7 cellular contexts compared by ENCODE assay signal in the genomic region with DNA sequence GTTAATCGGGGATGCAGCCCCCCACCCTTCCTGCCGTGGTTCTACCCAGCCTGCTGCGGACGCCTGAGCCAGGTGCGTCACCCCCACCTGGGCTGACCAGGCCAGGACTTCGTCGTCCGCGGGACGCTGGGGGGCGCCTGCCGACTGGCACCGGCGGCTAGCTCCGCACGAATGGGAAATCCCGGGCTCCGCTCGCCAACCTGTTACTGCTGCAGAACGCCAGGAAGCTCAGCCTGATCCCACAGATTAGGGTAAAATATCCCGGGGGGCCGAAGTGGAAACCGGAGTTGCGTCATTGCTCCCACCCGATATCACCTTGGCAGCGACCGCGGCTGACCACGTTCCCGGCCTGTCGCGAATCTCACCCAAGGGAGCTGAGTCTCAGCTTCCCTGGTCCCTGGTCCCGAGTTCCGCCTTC. TPM values are rescaled to one million over a fixed set of nuclear protein-coding genes. Genes with fewer than 3 reads are reported as not detected.
A peak's percentile ranks its signal among the peaks of the same experiment; 100 is the strongest.
DNase-seq lines count a peak whose midpoint lies in the region; ATAC-seq and TF ChIP-seq lines count a peak whose summit lies in the region.

No MANE protein-coding gene starts in this region.

- peak; percentile 19 for ATAC-seq in GM21576 (IDR thresholded peaks at IDR 0.05; ENCODE audit: unreplicated experiment)
- peak; percentile 84 for ATAC-seq in body of pancreas
- ATAC-seq in stimulated activated naive CD8-positive, alpha-beta T cell treated with anti-CD3 and anti-CD28 coated beads, Interleukin-15, amount 100 ng/mL, for 72 hours = peak; percentile 35

- TF ChIP-seq POLR2A in body of pancreas (IDR thresholded peaks at IDR 0.05) = no peak

- intact Hi-C loops in body of pancreas (cut with DNase I) = no loop called here

- H3K4me1 Mint-ChIP-seq in stimulated activated naive CD8-positive, alpha-beta T cell treated with anti-CD3 and anti-CD28 coated beads, Interleukin-15, amount 100 ng/mL, for 72 hours = peaks cover 45% of the 10 kb centered on the region

- DNase-seq in NCI-H1092 treated with DMSO at 0.1 percent for 48 hours (lab: John Stamatoyannopoulos, UW) (peak; percentile 88), body of pancreas (peak; percentile 82 to 88 (median 87)), kidney epithelial cell (ENCODE audit: low read depth) (peak; percentile 16), NCI-H1694 treated with DMSO at 0.1 percent for 48 hours (lab: John Stamatoyannopoulos, UW) (no peak)
- DNase-seq in stimulated activated naive CD8-positive, alpha-beta T cell treated with anti-CD3 and anti-CD28 coated beads, Interleukin-15, amount 100 ng/mL, for 72 hours = no peak

- H3K36me3 ChIP-seq in body of pancreas (replicated peaks in 1 of 2; ENCODE audit: insufficient read depth in 1 of 2, low read depth in 2 of 2) = no peaks in the 10 kb centered on the region
- no peaks in the 10 kb centered on the region for H3K36me3 ChIP-seq in kidney epithelial cell (ENCODE audit: control insufficient read depth, insufficient read depth, low read length)

- 0% methylated on average over 1 to 32 of the region's 34 CpGs for WGBS in body of pancreas, 2 donors

- H3K4me1 ChIP-seq in body of pancreas = peaks cover 32% of the 10 kb centered on the region

- H3K27me3 ChIP-seq in body of pancreas = no peaks in the 10 kb centered on the region
- H3K27me3 ChIP-seq in kidney epithelial cell (ENCODE audit: control insufficient read depth, insufficient read depth, low read length) = peaks cover 7% of the 10 kb centered on the region

- H3K4me3 ChIP-seq in GM08714 (ENCODE audit: low read length) (peak overlapping the region; percentile 44; the same call in 1 of the 2 replicates), body of pancreas (peak overlapping the region; percentile 14 to 24), kidney epithelial cell (ENCODE audit: low read depth, low read length) (peak overlapping the region; percentile 46)

- peaks cover 48% of the 10 kb centered on the region for H3K27me3 Mint-ChIP-seq in stimulated activated naive CD8-positive, alpha-beta T cell treated with anti-CD3 and anti-CD28 coated beads, Interleukin-15, amount 100 ng/mL, for 72 hours

- H3K27ac ChIP-seq in body of pancreas = peak overlapping the region; percentile 53 to 94 (median 86)

- peak overlapping the region; percentile 89 to 90 for H3K4me3 Mint-ChIP-seq in stimulated activated naive CD8-positive, alpha-beta T cell treated with anti-CD3 and anti-CD28 coated beads, Interleukin-15, amount 100 ng/mL, for 72 hours

- H3K27ac Mint-ChIP-seq in stimulated activated naive CD8-positive, alpha-beta T cell treated with anti-CD3 and anti-CD28 coated beads, Interleukin-15, amount 100 ng/mL, for 72 hours = no peak overlapping the region

- H3K9me3 ChIP-seq in body of pancreas = no peaks in the 10 kb centered on the region

- TF ChIP-seq CTCF in body of pancreas (IDR thresholded peaks at IDR 0.05) (peak; percentile 16 to 69 (median 64)), kidney epithelial cell (IDR thresholded peaks at IDR 0.05; ENCODE audit: insufficient read depth, low read length, poor library complexity, severe bottlenecking) (peak; percentile 69)

- no peaks in the 10 kb centered on the region for H3K9me3 Mint-ChIP-seq in stimulated activated naive CD8-positive, alpha-beta T cell treated with anti-CD3 and anti-CD28 coated beads, Interleukin-15, amount 100 ng/mL, for 72 hours

RNA-seq across cellular contexts. Expression of a gene that starts 0.5 kb away (rescaled TPM):
- total RNA-seq in body of pancreas (1 to 10 TPM; 1.3 to 3.1 TPM), kidney epithelial cell (21.9 and 25.6 TPM in 2 replicates)

RNA-seq across cellular contexts. Expression of a gene that starts 58.1 kb away (rescaled TPM):
- total RNA-seq in body of pancreas (10 to 100 TPM; 38.2 to 47.0 TPM), kidney epithelial cell (96.3 and 133 TPM in 2 replicates)

Comparison
In these comparisons a context has a peak if more than half of its experiments do, and no peak if none do; other contexts are left out.
1. ATAC-seq: peak in every context shown above with its lines; median percentile 84 in body of pancreas; 35 in stimulated activated naive CD8-positive, alpha-beta T cell treated with anti-CD3 and anti-CD28 coated beads, Interleukin-15, amount 100 ng/mL, for 72 hours; 19 in GM21576.
2. DNase-seq: peak in NCI-H1092 treated with DMSO at 0.1 percent for 48 hours (single experiment), body of pancreas (4 of 4) and kidney epithelial cell (single experiment); none in stimulated activated naive CD8-positive, alpha-beta T cell treated with anti-CD3 and anti-CD28 coated beads, Interleukin-15, amount 100 ng/mL, for 72 hours (0 of 2) and NCI-H1694 treated with DMSO at 0.1 percent for 48 hours (single experiment).
3. Peak in every context shown above with its lines, with median percentiles within 50 percentile points of each other: H3K4me3 ChIP-seq.